13 cellular contexts compared by ENCODE assay signal in genomic region chr5:89728750-89729149, GRCh38.
DNase-seq lines count a peak whose midpoint lies in the region; ATAC-seq and TF ChIP-seq lines count a peak whose summit lies in the region.
"Had no signal": no experiment of that assay in that cellular context is flagged by ENCODE, and none has a peak within 500 bp of the region (broad histone marks: within the 10 kb centered on the region; RNA-seq: fewer than 3 reads in every experiment).

No MANE protein-coding gene starts in this region.

- H3K4me3 ChIP-seq in MG63 (no peak overlapping the region), thoracic aorta (peak overlapping the region; percentile 16)
- H3K4me3 ChIP-seq: suprapubic skin had no signal

- no peaks in the 10 kb centered on the region for H3K9me3 ChIP-seq in MG63
- H3K9me3 ChIP-seq in thoracic aorta: no peaks in the 10 kb centered on the region
- H3K9me3 ChIP-seq: suprapubic skin had no signal

- TF ChIP-seq CTCF in thoracic aorta (IDR thresholded peaks at IDR 0.05): no peak

- DNase-seq in MG63: peak; percentile 45
- peak; percentile 48 for DNase-seq in fibroblast of gingiva (ENCODE audit: low read depth)
- DNase-seq in midbrain (lab: John Stamatoyannopoulos, UW): peak; percentile 48
- DNase-seq in thoracic aorta (ENCODE audit: low spot score): peak; percentile 38
- no peak for DNase-seq in activated CD4-positive, CD25-positive, alpha-beta regulatory T cell (lab: John Stamatoyannopoulos, UW)
- DNase-seq: activated naive CD8-positive, alpha-beta T cell treated with anti-CD3 and anti-CD28 coated beads for 36 hours; Calu3; effector CD8-positive, alpha-beta T cell; mesenchymal stem cell had no signal

- peaks cover 4 to 17% of the 10 kb centered on the region in 2 donors for H3K4me1 ChIP-seq in thoracic aorta (ENCODE audit: control insufficient read depth in 1 of 2, low read depth in 2 of 2)

- ATAC-seq in thoracic aorta (ENCODE audit: insufficient number of reproducible peaks, low FRiP score, low read depth): peak; percentile 97
- ATAC-seq in GM21786 (IDR thresholded peaks at IDR 0.05; ENCODE audit: unreplicated experiment): no peak
- ATAC-seq in HG03108 (IDR thresholded peaks at IDR 0.05; ENCODE audit: unreplicated experiment): no peak
- ATAC-seq in GM18858 (IDR thresholded peaks at IDR 0.05; ENCODE audit: unreplicated experiment): no peak

- no peaks in the 10 kb centered on the region for H3K36me3 ChIP-seq in MG63
- no peaks in the 10 kb centered on the region for H3K36me3 ChIP-seq in thoracic aorta
- H3K36me3 ChIP-seq: suprapubic skin had no signal

- H3K27me3 ChIP-seq in MG63 (no peaks in the 10 kb centered on the region; the same call in 1 of the 2 replicates), thoracic aorta (replicated peaks; ENCODE audit: insufficient read depth) (no peaks in the 10 kb centered on the region)
- H3K27me3 ChIP-seq: suprapubic skin had no signal

- H3K27ac ChIP-seq in thoracic aorta: no peak overlapping the region
- H3K27ac ChIP-seq: suprapubic skin had no signal

Comparison
In these comparisons a context has a peak if more than half of its experiments do, and no peak if none do; other contexts are left out.
1. DNase-seq: peak in MG63 (single experiment), fibroblast of gingiva (single experiment), midbrain (single experiment) and thoracic aorta (single experiment); none in activated CD4-positive, CD25-positive, alpha-beta regulatory T cell (0 of 4).